8 cellular contexts compared by ENCODE assay signal in genomic region chrX:16786791-16787735, GRCh38. TPM values are rescaled to one million over a fixed set of nuclear protein-coding genes. Genes with fewer than 3 reads are reported as not detected.
DNase-seq lines count a peak whose midpoint lies in the region; ATAC-seq, FAIRE-seq and TF ChIP-seq lines count a peak whose summit lies in the region.

No MANE protein-coding gene starts in this region.

- no peak for TF ChIP-seq POLR2A in gastroesophageal sphincter (IDR thresholded peaks at IDR 0.05)

- H3K4me3 ChIP-seq in OCI-LY3 (ENCODE audit: low read length) (peak overlapping the region; percentile 92), gastroesophageal sphincter (peak overlapping the region; percentile 77 to 90), pancreas (peak overlapping the region; percentile 59 to 90 (median 74)), aorta (ENCODE audit: low read length in 2 of 2) (peak overlapping the region; percentile 74 to 78)

- H3K4me1 Mint-ChIP-seq in CD4-positive, alpha-beta T cell (ENCODE audit: low read depth) = peaks cover 33% of the 10 kb centered on the region

- peaks cover 8% of the 10 kb centered on the region for H4K20me1 ChIP-seq in OCI-LY3 (ENCODE audit: insufficient read depth, low read length)

- H3K9me3 ChIP-seq in CD4-positive, alpha-beta T cell (ENCODE audit: control insufficient read depth, low read length) = no peaks in the 10 kb centered on the region
- H3K9me3 ChIP-seq in OCI-LY3 (ENCODE audit: insufficient read depth, low read length) (no peaks in the 10 kb centered on the region), gastroesophageal sphincter (no peaks in the 10 kb centered on the region), pancreas (no peaks in the 10 kb centered on the region), aorta (ENCODE audit: control insufficient read depth, low read length) (no peaks in the 10 kb centered on the region)

- POLR2A ChIA-PET in CD4-positive, alpha-beta T cell (lab: Charles Lee) = interaction anchor here (0.5 kb wide), 1 partner anchor 1020 kb away, joined by 4 read pairs; no protein-coding TSS in a partner anchor

- ATAC-seq in CD4-positive, alpha-beta T cell (ENCODE audit: poor library complexity) = peak; percentile 15
- peak; percentile 25 for ATAC-seq in GM21723 (IDR thresholded peaks at IDR 0.05; ENCODE audit: unreplicated experiment)
- peak; percentile 20 for ATAC-seq in gastroesophageal sphincter
- ATAC-seq in pancreas = peak; percentile 10 to 36 (median 24)
- ATAC-seq in aorta (ENCODE audit: low FRiP score) = peak; percentile 43

- DNase-seq in CD4-positive, alpha-beta T cell = peak in 9 of 10 experiments; percentile 9 to 47 (median 19)
- DNase-seq in activated effector memory CD4-positive, alpha-beta T cell treated with anti-CD3 and anti-CD28 coated beads, Interleukin-2, amount 50 U/mL, for 16 hours = peak; percentile 79
- peak in 4 of 6 donors; percentile 7 to 69 (median 62) for DNase-seq in pancreas
- peak; percentile 53 to 82 for DNase-seq in aorta
- DNase-seq in foreskin melanocyte = no peak

- no peaks in the 10 kb centered on the region for H3K27me3 Mint-ChIP-seq in CD4-positive, alpha-beta T cell

- peak overlapping the region; percentile 65 for H3K27ac Mint-ChIP-seq in CD4-positive, alpha-beta T cell

- 3 to 23% methylated on average over 5 to 7 of the region's 73 CpGs for WGBS in gastroesophageal sphincter (ENCODE audit: low coverage in 1 of 2), 2 donors
- WGBS in pancreas, 2 donors = 1 to 8% methylated on average over 28 to 67 of the region's 73 CpGs
- WGBS in aorta, 2 donors = 1 to 4% methylated on average over 57 to 73 of the region's 73 CpGs

- intact Hi-C loops in CD4-positive, alpha-beta T cell (cut with DNase I, micrococcal nuclease) = loop anchor here (2.0 to 10.0 kb wide), 6 partner anchors 68 to 1112 kb away; partner anchors contain the start of genes SYAP1 (in 2 of the 2), AP1S2 (in 1 of the 2), RBBP7 (in 1 of the 2) and REPS2 (in 1 of the 2)
- intact Hi-C loops in pancreas (cut with DNase I) (no loop called here), aorta (cut with DNase I) (loop anchor here in 1 of 2 donors (2.0 kb wide), 2 partner anchors 68 to 84 kb away; partner anchors contain the start of genes RBBP7 and SYAP1)

- H3K36me3 ChIP-seq in OCI-LY3 (replicated peaks; ENCODE audit: low read depth, low read length) (peaks cover 9% of the 10 kb centered on the region), gastroesophageal sphincter (no peaks in the 10 kb centered on the region), pancreas (no peaks in the 10 kb centered on the region), aorta (ENCODE audit: control insufficient read depth in 1 of 2, insufficient read depth in 2 of 2, low read length in 1 of 2) (no peaks in the 10 kb centered on the region)

- no peaks in the 10 kb centered on the region for H3K27me3 ChIP-seq in CD4-positive, alpha-beta T cell (ENCODE audit: control insufficient read depth, insufficient read depth, low read length)
- no peaks in the 10 kb centered on the region for H3K27me3 ChIP-seq in OCI-LY3 (ENCODE audit: low read depth, low read length)
- H3K27me3 ChIP-seq in gastroesophageal sphincter = no peaks in the 10 kb centered on the region
- no peaks in the 10 kb centered on the region for H3K27me3 ChIP-seq in pancreas
- H3K27me3 ChIP-seq in aorta (ENCODE audit: control insufficient read depth in 1 of 2, insufficient read depth in 2 of 2, low read length in 1 of 2) = no peaks in the 10 kb centered on the region

- no peak for TF ChIP-seq EP300 in gastroesophageal sphincter (IDR thresholded peaks at IDR 0.05)

- CTCF ChIA-PET in CD4-positive, alpha-beta T cell (lab: Charles Lee) = no interaction called here

- TF ChIP-seq CTCF in CD4-positive, alpha-beta T cell (IDR thresholded peaks at IDR 0.05) = no peak
- TF ChIP-seq CTCF in OCI-LY3 (IDR thresholded peaks at IDR 0.05; ENCODE audit: low read depth, low read length) (no peak), gastroesophageal sphincter (IDR thresholded peaks at IDR 0.05) (no peak), pancreas (IDR thresholded peaks at IDR 0.05) (no peak)

- peaks cover 58% of the 10 kb centered on the region for H3K79me2 ChIP-seq in OCI-LY3 (ENCODE audit: low read length)

- H3K4me1 ChIP-seq in OCI-LY3 (ENCODE audit: low read length) (peaks cover 7% of the 10 kb centered on the region), gastroesophageal sphincter (peaks cover 0 to 19% (median 3%) of the 10 kb centered on the region in 3 donors), pancreas (peaks cover 0 to 7% (median 0%) of the 10 kb centered on the region in 3 donors), aorta (ENCODE audit: control insufficient read depth in 1 of 2, insufficient read depth in 2 of 2, low read length in 2 of 2) (no peaks in the 10 kb centered on the region)

- peaks cover 23% of the 10 kb centered on the region for H3K36me3 Mint-ChIP-seq in CD4-positive, alpha-beta T cell (ENCODE audit: low read depth)

- no peak for FAIRE-seq in pancreas (lab: Jason Lieb, UNC)

- H3K27ac ChIP-seq in CD4-positive, alpha-beta T cell (ENCODE audit: low read depth, low read length) = peak overlapping the region; percentile 84
- H3K27ac ChIP-seq in OCI-LY3 (ENCODE audit: low read length) (peak overlapping the region; percentile 65), gastroesophageal sphincter (peak overlapping the region; percentile 92 to 96 (median 95)), pancreas (peak overlapping the region; percentile 59 to 82 (median 72)), aorta (ENCODE audit: low read depth in 1 of 2, low read length in 2 of 2) (peak overlapping the region; percentile 17 to 42)

- H3K4me2 ChIP-seq in OCI-LY3 (ENCODE audit: low read length) = peak overlapping the region; percentile 72

- peak overlapping the region; percentile 77 for H3K9ac ChIP-seq in OCI-LY3 (ENCODE audit: low read length)

- H3K4me3 Mint-ChIP-seq in CD4-positive, alpha-beta T cell = peak overlapping the region; percentile 82

- H3K9me3 Mint-ChIP-seq in CD4-positive, alpha-beta T cell = no peaks in the 10 kb centered on the region

- peak overlapping the region; percentile 60; the same call in 1 of the 2 replicates for H2AFZ ChIP-seq in OCI-LY3 (ENCODE audit: low read depth, low read length)

RNA-seq across cellular contexts. Expression of gene TXLNG, which starts 0.8 kb away (rescaled TPM):
- 10 to 100 TPM; 17.2 to 17.5 TPM for total RNA-seq in CD4-positive, alpha-beta T cell
- 10 to 100 TPM in 3 of 4 donors, 1 to 10 TPM in 1; 9.0 to 16.8 (median 14.3) TPM for total RNA-seq in gastroesophageal sphincter
- 1 to 10 TPM; 4.7 to 8.6 (median 5.8) TPM for total RNA-seq in pancreas
- 10 to 100 TPM in 1 of 2 donors, 1 to 10 TPM in 1; 5.2 to 11.3 TPM for polyA plus RNA-seq in pancreas
- total RNA-seq in aorta = 10 to 100 TPM in 1 of 2 donors, 1 to 10 TPM in 1; 9.4 to 11.8 TPM
- polyA plus RNA-seq in aorta = 10 to 100 TPM in 1 of 2 donors, 1 to 10 TPM in 1; 3.6 to 11.2 TPM

Comparison
In these comparisons a context has a peak if more than half of its experiments do, and no peak if none do; other contexts are left out.
1. H3K27ac ChIP-seq: peak in every context shown above with its lines; median percentile 95 in gastroesophageal sphincter; 84 in CD4-positive, alpha-beta T cell; 72 in pancreas; 65 in OCI-LY3; 30 in aorta.
2. intact Hi-C loops: an anchor here in CD4-positive, alpha-beta T cell (2.0 to 10.0 kb wide); none called in pancreas.